In the genomic region with DNA sequence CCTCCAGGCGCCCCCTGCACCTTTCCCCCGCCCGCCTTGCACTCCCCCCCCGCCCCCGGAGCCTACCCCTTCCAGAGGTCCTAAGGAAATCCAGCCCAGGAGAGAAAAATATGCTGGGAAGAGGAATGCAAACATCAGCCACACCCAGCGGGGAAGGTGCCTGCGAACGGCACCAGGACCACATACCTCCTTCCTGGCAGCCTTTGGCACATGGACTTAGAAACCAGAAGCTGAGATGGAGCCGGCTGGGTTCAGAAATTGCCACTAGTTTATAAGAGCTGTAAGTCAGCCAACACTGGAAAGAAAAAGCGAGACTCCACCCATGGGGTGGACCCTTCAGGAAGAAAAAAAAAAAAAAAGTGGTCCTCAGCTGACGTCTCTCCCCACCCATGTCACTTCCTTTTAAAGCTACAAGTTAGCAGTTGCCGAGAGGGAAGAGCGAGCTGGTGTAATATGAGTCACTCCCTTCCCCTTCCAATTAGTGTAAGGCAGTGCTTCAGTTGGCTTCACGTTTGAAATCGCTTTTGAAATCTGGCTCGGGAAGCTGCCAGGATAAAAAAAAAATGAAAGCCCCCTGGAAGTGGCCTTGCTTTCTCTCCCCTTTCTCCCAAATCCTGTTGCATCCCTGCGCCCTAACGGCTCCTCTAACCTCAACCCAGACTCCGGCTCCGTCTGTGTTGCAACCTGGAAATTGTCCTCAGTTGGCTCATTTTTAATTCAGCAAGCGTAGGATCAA, we compare ENCODE assay signal across 8 cellular contexts.
DNase-seq lines count a peak whose midpoint lies in the region; ATAC-seq and TF ChIP-seq lines count a peak whose summit lies in the region.

A gene with protein sequence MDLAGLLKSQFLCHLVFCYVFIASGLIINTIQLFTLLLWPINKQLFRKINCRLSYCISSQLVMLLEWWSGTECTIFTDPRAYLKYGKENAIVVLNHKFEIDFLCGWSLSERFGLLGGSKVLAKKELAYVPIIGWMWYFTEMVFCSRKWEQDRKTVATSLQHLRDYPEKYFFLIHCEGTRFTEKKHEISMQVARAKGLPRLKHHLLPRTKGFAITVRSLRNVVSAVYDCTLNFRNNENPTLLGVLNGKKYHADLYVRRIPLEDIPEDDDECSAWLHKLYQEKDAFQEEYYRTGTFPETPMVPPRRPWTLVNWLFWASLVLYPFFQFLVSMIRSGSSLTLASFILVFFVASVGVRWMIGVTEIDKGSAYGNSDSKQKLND (minus strand): TSS at position 310 of the 736 bp plus-strand sequence. CDS start 41,848 bp downstream, outside the sequence.

- H3K27ac ChIP-seq in HUES6 (ENCODE audit: low read depth, low read length): peak within 1 kb of the TSS; percentile 79

- H3K9me3 ChIP-seq in HUES6 (ENCODE audit: control insufficient read depth, insufficient read depth, low read depth, low read length) (no peaks in the 10 kb centered on the region), mucosa of stomach (ENCODE audit: control insufficient read depth, low read length) (no peaks in the 10 kb centered on the region)

- peak within 1 kb of the TSS; percentile 92 for H3K9ac ChIP-seq in HUES6 (ENCODE audit: low read length)
- H3K9ac ChIP-seq in mucosa of stomach (ENCODE audit: low read length): peak within 1 kb of the TSS; percentile 54

- no peaks in the 10 kb centered on the region; the same call in 1 of the 2 replicates for H3K36me3 ChIP-seq in HUES6 (ENCODE audit: control insufficient read depth, insufficient read depth, low read length)
- no peaks in the 10 kb centered on the region for H3K36me3 ChIP-seq in mucosa of stomach (ENCODE audit: control insufficient read depth, insufficient read depth, low read length)

- peaks cover 31% of the 10 kb centered on the region for H3K4me1 ChIP-seq in HUES6 (ENCODE audit: control insufficient read depth, insufficient read depth, low read length)
- peaks cover 5% of the 10 kb centered on the region for H3K4me1 ChIP-seq in mucosa of stomach (ENCODE audit: control insufficient read depth, insufficient read depth, low read length)

- DNase-seq in DMS 273 treated with DMSO at 0.1 percent for 48 hours (lab: John Stamatoyannopoulos, UW) (peak; percentile 97), OCI-M2 (lab: John Stamatoyannopoulos, UW; ENCODE audit: unreplicated experiment) (peak; percentile 65), activated T-cell treated with anti-CD3 and anti-CD28 coated beads for 24 hours (ENCODE audit: low read depth) (peak; percentile 52), erythroblast (lab: John Stamatoyannopoulos, UW) (peak; percentile 80 to 84)
- DNase-seq in stimulated activated CD8-positive, alpha-beta memory T cell treated with anti-CD3 and anti-CD28 coated beads, Interleukin-7, amount 100 ng/mL, for 4 hours (ENCODE audit: low read depth in 2 of 2): peak; percentile 46 to 56

- peak; percentile 98 for ATAC-seq in GM21515 (IDR thresholded peaks at IDR 0.05; ENCODE audit: unreplicated experiment)

- peak; percentile 78 for TF ChIP-seq POLR2A in erythroblast (IDR thresholded peaks at IDR 0.05; ENCODE audit: low read length)

- H3K27me3 ChIP-seq in HUES6 (ENCODE audit: control insufficient read depth, insufficient read depth, low read length) (no peaks in the 10 kb centered on the region), mucosa of stomach (ENCODE audit: control insufficient read depth, insufficient read depth, low read length) (no peaks in the 10 kb centered on the region)

- H3K4me3 ChIP-seq in HUES6 (ENCODE audit: low read depth, low read length): peak within 1 kb of the TSS; percentile 79
- H3K4me3 ChIP-seq in mucosa of stomach (ENCODE audit: low read length): peak within 1 kb of the TSS; percentile 26

Comparison
In these comparisons a context has a peak if more than half of its experiments do, and no peak if none do; other contexts are left out.
1. Peak in every context shown above with its lines: DNase-seq, ATAC-seq, H3K4me3 ChIP-seq and H3K27ac ChIP-seq.